ENCODE assay signal across 12 cellular contexts in the genomic region with DNA sequence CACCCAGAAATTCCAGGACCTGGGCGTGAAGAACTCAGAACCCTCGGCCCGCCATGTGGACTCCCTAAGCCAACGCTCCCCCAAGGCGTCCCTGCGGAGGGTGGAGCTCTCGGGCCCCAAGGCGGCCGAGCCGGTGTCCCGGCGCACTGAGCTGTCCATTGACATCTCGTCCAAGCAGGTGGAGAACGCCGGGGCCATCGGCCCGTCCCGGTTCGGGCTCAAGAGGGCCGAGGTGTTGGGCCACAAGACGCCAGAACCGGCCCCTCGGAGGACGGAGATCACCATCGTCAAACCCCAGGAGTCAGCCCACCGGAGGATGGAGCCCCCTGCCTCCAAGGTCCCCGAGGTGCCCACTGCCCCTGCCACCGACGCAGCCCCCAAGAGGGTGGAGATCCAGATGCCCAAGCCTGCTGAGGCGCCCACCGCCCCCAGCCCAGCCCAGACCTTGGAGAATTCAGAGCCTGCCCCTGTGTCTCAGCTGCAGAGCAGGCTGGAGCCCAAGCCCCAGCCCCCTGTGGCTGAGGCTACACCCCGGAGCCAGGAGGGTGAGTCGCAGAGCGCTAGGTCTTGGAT.
DNase-seq lines count a peak whose midpoint lies in the region; ATAC-seq and TF ChIP-seq lines count a peak whose summit lies in the region.
"Had no signal": no experiment of that assay in that cellular context is flagged by ENCODE, and none has a peak within 500 bp of the region (broad histone marks: within the 10 kb centered on the region; RNA-seq: fewer than 3 reads in every experiment).

No MANE protein-coding gene starts in this region.

- no peak overlapping the region for H2BK5ac ChIP-seq in mesenchymal stem cell (ENCODE audit: low read depth, low read length, poor library complexity, severe bottlenecking)

- WGBS in mesenchymal stem cell, result 92% methylated on average over 34 of the region's 34 CpGs
- 97% methylated on average over 34 of the region's 34 CpGs; no CpG with 5 or more reads in 1 of the 2 donors for WGBS in transverse colon (ENCODE audit: low coverage in 1 of 2), 2 donors

- H3K9ac ChIP-seq in mesenchymal stem cell (ENCODE audit: low read length), result no peak overlapping the region

- H4K91ac ChIP-seq in mesenchymal stem cell (ENCODE audit: low read length), result no peak overlapping the region

- H3K18ac ChIP-seq in mesenchymal stem cell (ENCODE audit: low read depth in 1 of 2, low read length in 2 of 2), result no peak overlapping the region

- peak overlapping the region; percentile 86 for H3K27ac Mint-ChIP-seq in activated naive CD8-positive, alpha-beta T cell
- H3K27ac Mint-ChIP-seq in activated naive CD8-positive, alpha-beta T cell treated with anti-CD3 and anti-CD28 coated beads, Interleukin-2, amount 50 U/mL, for 24 hours, result no peak overlapping the region
- peak overlapping the region; percentile 95 for H3K27ac Mint-ChIP-seq in T-helper 17 cell

- no peaks in the 10 kb centered on the region for H3K9me3 Mint-ChIP-seq in activated naive CD8-positive, alpha-beta T cell (ENCODE audit: low read depth)
- H3K9me3 Mint-ChIP-seq in activated naive CD8-positive, alpha-beta T cell treated with anti-CD3 and anti-CD28 coated beads, Interleukin-2, amount 50 U/mL, for 24 hours, result no peaks in the 10 kb centered on the region

- no peak overlapping the region for H2AFZ ChIP-seq in mesenchymal stem cell (ENCODE audit: low read depth, low read length)

- intact Hi-C loops in transverse colon (cut with DNase I; ENCODE audit: low total_unique reads), result no loop called here

- H3K36me3 ChIP-seq in mesenchymal stem cell (ENCODE audit: control insufficient read depth in 1 of 2, insufficient read depth in 2 of 2, low read depth in 1 of 2, low read length in 2 of 2) (peaks cover 46 to 53% of the 10 kb centered on the region in 2 experiments), transverse colon (peaks cover 0 to 9% (median 2%) of the 10 kb centered on the region in 4 donors)

- H3K4me3 ChIP-seq in mesenchymal stem cell (ENCODE audit: insufficient read depth in 1 of 2, low read depth in 1 of 2, low read length in 2 of 2), result no peak overlapping the region
- H3K4me3 ChIP-seq in transverse colon, result no peak overlapping the region
- H3K4me3 ChIP-seq: MG63 had no signal

- H3K4me1 Mint-ChIP-seq in activated naive CD8-positive, alpha-beta T cell (ENCODE audit: low read depth), result peaks cover 85% of the 10 kb centered on the region
- peaks cover 88% of the 10 kb centered on the region for H3K4me1 Mint-ChIP-seq in activated naive CD8-positive, alpha-beta T cell treated with anti-CD3 and anti-CD28 coated beads, Interleukin-2, amount 50 U/mL, for 24 hours
- peaks cover 71% of the 10 kb centered on the region for H3K4me1 Mint-ChIP-seq in T-helper 17 cell

- ATAC-seq in activated naive CD8-positive, alpha-beta T cell treated with anti-CD3 and anti-CD28 coated beads, Interleukin-2, amount 50 U/mL, for 24 hours, result no peak
- no peak for ATAC-seq in T-helper 17 cell

- H3K23ac ChIP-seq in mesenchymal stem cell (ENCODE audit: low read length in 2 of 2), result no peak overlapping the region

- no peak overlapping the region for H2BK120ac ChIP-seq in mesenchymal stem cell (ENCODE audit: low read depth, low read length)

- H3K4me1 ChIP-seq in mesenchymal stem cell (ENCODE audit: control insufficient read depth, insufficient read depth, low read depth, low read length), result peaks cover 60% of the 10 kb centered on the region
- peaks cover 31 to 53% (median 41%) of the 10 kb centered on the region in 4 donors for H3K4me1 ChIP-seq in transverse colon

- TF ChIP-seq EP300 in transverse colon (IDR thresholded peaks at IDR 0.05; ENCODE audit: low read depth), result no peak

- no peak overlapping the region for H2BK15ac ChIP-seq in mesenchymal stem cell (ENCODE audit: low read depth, poor library complexity, severe bottlenecking)

- TF ChIP-seq POLR2A in transverse colon (IDR thresholded peaks at IDR 0.05), result no peak

- no peak overlapping the region for H2BK12ac ChIP-seq in mesenchymal stem cell (ENCODE audit: low read length in 2 of 2)

- H3K27me3 ChIP-seq in mesenchymal stem cell (ENCODE audit: control insufficient read depth in 1 of 2, insufficient read depth in 1 of 2, low read length in 2 of 2) (no peaks in the 10 kb centered on the region), transverse colon (no peaks in the 10 kb centered on the region)
- H3K27me3 ChIP-seq: MG63 had no signal

- no peak for DNase-seq in activated naive CD8-positive, alpha-beta T cell treated with anti-CD3 and anti-CD28 coated beads, Interleukin-2, amount 50 U/mL, for 24 hours
- DNase-seq in T-helper 17 cell, result no peak
- no peak for DNase-seq in mesenchymal stem cell
- DNase-seq in transverse colon, result no peak
- no peak for DNase-seq in NAMALWA (ENCODE audit: low spot score)
- DNase-seq in NCI-H2081 treated with DMSO at 0.1 percent for 48 hours (lab: John Stamatoyannopoulos, UW), result no peak
- no peak for DNase-seq in NCI-H146 (lab: John Stamatoyannopoulos, UW)
- DNase-seq: aorta, dermis blood vessel endothelial cell, MG63, SHP77 had no signal

- no peak overlapping the region for H3K4ac ChIP-seq in mesenchymal stem cell (ENCODE audit: low read depth in 1 of 2, low read length in 2 of 2)

- in situ Hi-C loops in transverse colon (cut with MboI; ENCODE audit: low pct_ligation_motif_present in 1 of 4, low pct_unique_long_range_greater_than_20kb in 1 of 4, low sequenced_read_pairs in 3 of 4), result no loop called here

- H3K27ac ChIP-seq in mesenchymal stem cell (ENCODE audit: low read length, poor library complexity, severe bottlenecking) (no peak overlapping the region), transverse colon (peak overlapping the region; percentile 81 to 94 (median 91))

- peak overlapping the region; percentile 20 for H4K8ac ChIP-seq in mesenchymal stem cell (ENCODE audit: low read length)

- H3K79me1 ChIP-seq in mesenchymal stem cell (replicated peaks; ENCODE audit: low read length, poor library complexity, severe bottlenecking), result peaks cover 14% of the 10 kb centered on the region

- peaks cover 4% of the 10 kb centered on the region for H3K36me3 Mint-ChIP-seq in activated naive CD8-positive, alpha-beta T cell
- H3K36me3 Mint-ChIP-seq in activated naive CD8-positive, alpha-beta T cell treated with anti-CD3 and anti-CD28 coated beads, Interleukin-2, amount 50 U/mL, for 24 hours (ENCODE audit: low read depth), result peaks cover 4% of the 10 kb centered on the region
- H3K36me3 Mint-ChIP-seq in T-helper 17 cell (ENCODE audit: low read depth), result peaks cover 10% of the 10 kb centered on the region

- H3K9me3 ChIP-seq in T-helper 17 cell (ENCODE audit: control insufficient read depth, low read length, poor library complexity, severe bottlenecking) (no peaks in the 10 kb centered on the region), mesenchymal stem cell (ENCODE audit: control insufficient read depth, low read length) (no peaks in the 10 kb centered on the region), transverse colon (no peaks in the 10 kb centered on the region)
- H3K9me3 ChIP-seq: MG63 had no signal

- TF ChIP-seq CTCF in transverse colon (IDR thresholded peaks at IDR 0.05), result no peak

- peak overlapping the region; percentile 38 for H3K4me3 Mint-ChIP-seq in activated naive CD8-positive, alpha-beta T cell
- no peak overlapping the region for H3K4me3 Mint-ChIP-seq in activated naive CD8-positive, alpha-beta T cell treated with anti-CD3 and anti-CD28 coated beads, Interleukin-2, amount 50 U/mL, for 24 hours
- peak overlapping the region; percentile 77 for H3K4me3 Mint-ChIP-seq in T-helper 17 cell

- H3K27me3 Mint-ChIP-seq in activated naive CD8-positive, alpha-beta T cell, result no peaks in the 10 kb centered on the region
- H3K27me3 Mint-ChIP-seq in activated naive CD8-positive, alpha-beta T cell treated with anti-CD3 and anti-CD28 coated beads, Interleukin-2, amount 50 U/mL, for 24 hours, result no peaks in the 10 kb centered on the region
- H3K27me3 Mint-ChIP-seq in T-helper 17 cell, result no peaks in the 10 kb centered on the region

- no peak overlapping the region for H2AK5ac ChIP-seq in mesenchymal stem cell (ENCODE audit: low read length, severe bottlenecking)

- H3K14ac ChIP-seq in mesenchymal stem cell (ENCODE audit: low read length in 2 of 2), result no peak overlapping the region

- no peak overlapping the region for H3K4me2 ChIP-seq in mesenchymal stem cell (ENCODE audit: low read length, poor library complexity, severe bottlenecking)
